ENCODE assay signal across 21 cellular contexts in genomic region chr5:38640012-38640395, GRCh38.
DNase-seq lines count a peak whose midpoint lies in the region; ATAC-seq and TF ChIP-seq lines count a peak whose summit lies in the region.
"Had no signal": no experiment of that assay in that cellular context is flagged by ENCODE, and none has a peak within 500 bp of the region (broad histone marks: within the 10 kb centered on the region; RNA-seq: fewer than 3 reads in every experiment).

No MANE protein-coding gene starts in this region.

- H3K4me3 ChIP-seq in choroid plexus epithelial cell (ENCODE audit: low read depth, low read length) (no peak overlapping the region), left lung (no peak overlapping the region), suprapubic skin (no peak overlapping the region), OCI-LY7 (ENCODE audit: low read depth, low read length, poor library complexity, severe bottlenecking) (no peak overlapping the region)
- H3K4me3 ChIP-seq: adrenal gland, gastrocnemius medialis, right lobe of liver had no signal

- TF ChIP-seq CTCF in choroid plexus epithelial cell (conservative IDR thresholded peaks at IDR 0.05; ENCODE audit: low read depth, low read length), result no peak
- no peak for TF ChIP-seq CTCF in left lung (IDR thresholded peaks at IDR 0.05)
- no peak for TF ChIP-seq CTCF in suprapubic skin (IDR thresholded peaks at IDR 0.05)
- no peak for TF ChIP-seq CTCF in OCI-LY7 (conservative IDR thresholded peaks at IDR 0.05; ENCODE audit: low read length)

- peaks cover 0 to 5% of the 10 kb centered on the region in 2 donors for H3K9me3 ChIP-seq in left lung
- H3K9me3 ChIP-seq in suprapubic skin, result no peaks in the 10 kb centered on the region
- H3K9me3 ChIP-seq in OCI-LY7 (ENCODE audit: low read length), result no peaks in the 10 kb centered on the region
- H3K9me3 ChIP-seq: adrenal gland, gastrocnemius medialis, right lobe of liver had no signal

- POLR2A ChIA-PET in OCI-LY7 (lab: Charles Lee), result no interaction called here

- peak; percentile 66 for ATAC-seq in left lung
- ATAC-seq: gastrocnemius medialis, left ventricle myocardium superior had no signal

- H3K4me1 ChIP-seq in left lung, result no peaks in the 10 kb centered on the region
- H3K4me1 ChIP-seq in suprapubic skin, result peaks cover 4% of the 10 kb centered on the region
- no peaks in the 10 kb centered on the region for H3K4me1 ChIP-seq in OCI-LY7 (ENCODE audit: insufficient read depth, low read length, poor library complexity, severe bottlenecking)
- H3K4me1 ChIP-seq: adrenal gland, gastrocnemius medialis had no signal

- no peak overlapping the region for H3K27ac ChIP-seq in left lung
- H3K27ac ChIP-seq in suprapubic skin, result no peak overlapping the region
- no peak overlapping the region for H3K27ac ChIP-seq in OCI-LY7 (ENCODE audit: low read depth, low read length, poor library complexity, severe bottlenecking)
- H3K27ac ChIP-seq: adrenal gland, gastrocnemius medialis, right lobe of liver, RWPE1 had no signal

- CTCF ChIA-PET in OCI-LY7 (lab: Charles Lee; ENCODE audit: unreplicated experiment), result no interaction called here

- no peak overlapping the region for H3K4me2 ChIP-seq in OCI-LY7 (ENCODE audit: low read length)

- BruUV-seq in OCI-LY7 (replicated peaks; lab: Mats Ljungman, UMichigan), result no TSS peak

- intact Hi-C loops in left lung (cut with DNase I) (no loop called here), OCI-LY7 (cut with micrococcal nuclease; ENCODE audit: unreplicated experiment) (no loop called here)

- H3K27me3 ChIP-seq in left lung (no peaks in the 10 kb centered on the region), suprapubic skin (peaks cover 2% of the 10 kb centered on the region)
- H3K27me3 ChIP-seq: adrenal gland, gastrocnemius medialis had no signal

- H2AFZ ChIP-seq in OCI-LY7 (ENCODE audit: low read length), result no peak overlapping the region

- no peak for TF ChIP-seq POLR2A in suprapubic skin (IDR thresholded peaks at IDR 0.05)

- H4K20me1 ChIP-seq in OCI-LY7 (ENCODE audit: insufficient read depth, low read length), result no peaks in the 10 kb centered on the region

- peak; percentile 33 for DNase-seq in Caki2 (ENCODE audit: low read depth)
- DNase-seq in M059J (ENCODE audit: low read depth), result peak; percentile 42
- peak; percentile 80 for DNase-seq in choroid plexus epithelial cell (ENCODE audit: low read depth)
- no peak for DNase-seq in left lung
- DNase-seq in activated CD4-positive, CD25-positive, alpha-beta regulatory T cell (lab: John Stamatoyannopoulos, UW), result no peak
- no peak for DNase-seq in pons (ENCODE audit: low spot score)
- DNase-seq in suprapubic skin (ENCODE audit: low spot score in 2 of 2), result no peak
- DNase-seq in OCI-LY7 (ENCODE audit: low spot score), result no peak
- DNase-seq: activated CD4-positive, alpha-beta T cell treated with anti-CD3 and anti-CD28 coated beads for 48 hours; adrenal gland; CD4-positive, alpha-beta T cell; endodermal cell; gastrocnemius medialis; KBM-7; left ventricle myocardium superior; NCI-H1092; NCI-H2107; occipital lobe; right lobe of liver; stimulated activated CD4-positive, alpha-beta T cell treated with anti-CD3 and anti-CD28 coated beads, Interleukin-1b, Interleukin-23, amount 100 ng/mL, for 48 hours had no signal

- no peaks in the 10 kb centered on the region for H3K79me2 ChIP-seq in OCI-LY7 (ENCODE audit: insufficient read depth, low read depth, low read length)

- H3K9me2 ChIP-seq in OCI-LY7 (ENCODE audit: insufficient read depth, low read length), result no peaks in the 10 kb centered on the region

- H3K36me3 ChIP-seq in left lung, result no peaks in the 10 kb centered on the region
- no peaks in the 10 kb centered on the region for H3K36me3 ChIP-seq in suprapubic skin
- H3K36me3 ChIP-seq in OCI-LY7 (ENCODE audit: insufficient read depth, low read length), result no peaks in the 10 kb centered on the region
- H3K36me3 ChIP-seq: adrenal gland, gastrocnemius medialis, right lobe of liver had no signal

- in situ Hi-C loops in Caki2 (cut with HindIII; ENCODE audit: low pct_unique_long_range_greater_than_20kb, low sequenced_read_pairs), result no loop called here

- no peak for TF ChIP-seq EP300 in suprapubic skin (IDR thresholded peaks at IDR 0.05)

- 69% methylated on average over 2 of the region's 2 CpGs for WGBS in suprapubic skin

Comparison
In these comparisons a context has a peak if more than half of its experiments do, and no peak if none do; other contexts are left out.
1. DNase-seq: peak in Caki2 (single experiment), M059J (single experiment) and choroid plexus epithelial cell (single experiment); none in left lung (0 of 2), activated CD4-positive, CD25-positive, alpha-beta regulatory T cell (0 of 4), pons (single experiment), suprapubic skin (0 of 2) and OCI-LY7 (single experiment).